24 cellular contexts compared by ENCODE assay signal in the genomic region with DNA sequence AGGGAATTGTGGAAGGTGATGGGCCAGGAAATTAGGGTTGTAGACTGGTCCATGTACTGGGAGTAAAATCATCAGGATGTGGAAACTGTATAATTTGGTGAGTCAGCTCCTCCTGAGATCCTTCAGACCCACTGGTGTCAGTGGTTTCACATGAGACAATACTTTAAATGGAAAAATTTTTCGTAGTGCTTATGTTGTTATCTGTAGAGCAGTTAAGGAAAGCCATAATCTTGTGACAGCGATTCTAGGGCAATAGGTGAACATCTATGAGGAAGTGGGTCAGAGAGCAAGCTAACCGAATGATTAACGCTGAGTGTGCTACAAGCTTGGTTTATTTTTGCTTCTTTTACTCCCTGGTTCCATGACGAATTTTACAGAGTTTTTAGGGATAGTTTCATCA.
DNase-seq lines count a peak whose midpoint lies in the region; FAIRE-seq and TF ChIP-seq lines count a peak whose summit lies in the region.
"Had no signal": no experiment of that assay in that cellular context is flagged by ENCODE, and none has a peak within 500 bp of the region (broad histone marks: within the 10 kb centered on the region; RNA-seq: fewer than 3 reads in every experiment).

No MANE protein-coding gene starts in this region.

- H3K27me3 ChIP-seq in colonic mucosa (no peaks in the 10 kb centered on the region), transverse colon (no peaks in the 10 kb centered on the region)
- H3K27me3 ChIP-seq: BLaER1 had no signal

- TF ChIP-seq EP300 in transverse colon (IDR thresholded peaks at IDR 0.05; ENCODE audit: low read depth), result no peak

- no peaks in the 10 kb centered on the region for H3K4me1 ChIP-seq in colonic mucosa
- peaks cover 0 to 15% (median 6%) of the 10 kb centered on the region in 4 donors for H3K4me1 ChIP-seq in transverse colon
- H3K4me1 ChIP-seq: BLaER1 had no signal

- H3K9me3 Mint-ChIP-seq in T-helper 2 cell treated with Interferon-gamma antibody and Interleukin-4, amounts not matched to agents 5 μg/mL and 100 μg/mL, for 36 hours, result peaks cover 26% of the 10 kb centered on the region

- H3K27ac Mint-ChIP-seq in T-helper 2 cell treated with Interferon-gamma antibody and Interleukin-4, amounts not matched to agents 5 μg/mL and 100 μg/mL, for 36 hours, result no peak overlapping the region
- H3K27ac Mint-ChIP-seq: CD4-positive, alpha-beta T cell; H9; HFFc6 had no signal

- no peak overlapping the region for H3K9ac ChIP-seq in colonic mucosa (ENCODE audit: low read depth in 2 of 2, low read length in 2 of 2)
- H3K9ac ChIP-seq: BLaER1, GM23248 had no signal

- H3K4me3 Mint-ChIP-seq in T-helper 2 cell treated with Interferon-gamma antibody and Interleukin-4, amounts not matched to agents 5 μg/mL and 100 μg/mL, for 36 hours, result no peak overlapping the region
- H3K4me3 Mint-ChIP-seq: CD4-positive, alpha-beta T cell; H9; HFFc6 had no signal

- H3K9me3 ChIP-seq in colonic mucosa (no peaks in the 10 kb centered on the region), transverse colon (no peaks in the 10 kb centered on the region)
- H3K9me3 ChIP-seq: BLaER1 had no signal

- H3K27ac ChIP-seq in colonic mucosa, result no peak overlapping the region
- peak overlapping the region; percentile 23 to 60 (median 56) for H3K27ac ChIP-seq in transverse colon
- H3K27ac ChIP-seq: BLaER1, GM23248, RWPE1, SK-N-MC had no signal

- H3K27me3 Mint-ChIP-seq in T-helper 2 cell treated with Interferon-gamma antibody and Interleukin-4, amounts not matched to agents 5 μg/mL and 100 μg/mL, for 36 hours (ENCODE audit: low read depth), result no peaks in the 10 kb centered on the region
- H3K27me3 Mint-ChIP-seq: CD4-positive, alpha-beta T cell had no signal

- no peaks in the 10 kb centered on the region for H3K36me3 Mint-ChIP-seq in T-helper 2 cell treated with Interferon-gamma antibody and Interleukin-4, amounts not matched to agents 5 μg/mL and 100 μg/mL, for 36 hours (ENCODE audit: low read depth)

- no peak for TF ChIP-seq CTCF in colonic mucosa (IDR thresholded peaks at IDR 0.05)
- no peak for TF ChIP-seq CTCF in transverse colon (IDR thresholded peaks at IDR 0.05)

- in situ Hi-C loops in transverse colon (cut with MboI; ENCODE audit: low pct_ligation_motif_present in 1 of 4, low pct_unique_long_range_greater_than_20kb in 1 of 4, low sequenced_read_pairs in 3 of 4), result no loop called here
- in situ Hi-C loops in ACHN (cut with HindIII; ENCODE audit: low pct_ligation_motif_present, low pct_unique_long_range_greater_than_20kb, low sequenced_read_pairs), result no loop called here

- TF ChIP-seq POLR2A in transverse colon (IDR thresholded peaks at IDR 0.05), result no peak

- H3K36me3 ChIP-seq in colonic mucosa, result no peaks in the 10 kb centered on the region
- no peaks in the 10 kb centered on the region for H3K36me3 ChIP-seq in transverse colon
- H3K36me3 ChIP-seq: BLaER1 had no signal

- DNase-seq in HPDE6-E6E7 (ENCODE audit: extremely low spot score) (peak; percentile 2), RCC 7860 (ENCODE audit: low spot score) (peak; percentile 62), colonic mucosa (peak; percentile 42), transverse colon (peak; percentile 25), Ammon's horn (ENCODE audit: low spot score) (no peak), ACHN (no peak)
- DNase-seq in T-helper 2 cell treated with Interferon-gamma antibody and Interleukin-4, amounts not matched to agents 5 μg/mL and 100 μg/mL, for 36 hours (ENCODE audit: low spot score), result no peak
- DNase-seq: CD4-positive, alpha-beta T cell; COR-L47; DND-41; GM23248; H9; HFFc6; KBM-7; NCI-H1092 treated with DMSO at 0.1 percent for 48 hours; NCI-H1436 treated with DMSO at 0.1 percent for 48 hours; NCI-H1930; NCI-H526; SHP77 treated with DMSO at 0.1 percent for 48 hours; SW 1271 had no signal

- intact Hi-C loops in colonic mucosa (cut with DNase I) (no loop called here), transverse colon (cut with DNase I; ENCODE audit: low total_unique reads) (no loop called here)

- H3K4me3 ChIP-seq in colonic mucosa, result no peak overlapping the region
- no peak overlapping the region for H3K4me3 ChIP-seq in transverse colon
- H3K4me3 ChIP-seq: BLaER1, GM23248, SK-N-MC had no signal

- peak; percentile 55 for FAIRE-seq in RCC 7860 (lab: Jason Lieb, UNC)
- FAIRE-seq: GM12891 had no signal

- WGBS in transverse colon (ENCODE audit: low coverage in 1 of 2), 2 donors, result 30 to 41% methylated on average over 2 to 5 of the region's 5 CpGs

- H3K4me1 Mint-ChIP-seq in T-helper 2 cell treated with Interferon-gamma antibody and Interleukin-4, amounts not matched to agents 5 μg/mL and 100 μg/mL, for 36 hours (ENCODE audit: low read depth), result no peaks in the 10 kb centered on the region

Comparison
In these comparisons a context has a peak if more than half of its experiments do, and no peak if none do; other contexts are left out.
1. DNase-seq: peak in HPDE6-E6E7 (single experiment), RCC 7860 (single experiment), colonic mucosa (single experiment) and transverse colon (single experiment); none in T-helper 2 cell treated with Interferon-gamma antibody and Interleukin-4, amounts not matched to agents 5 μg/mL and 100 μg/mL, for 36 hours (single experiment), Ammon's horn (single experiment) and ACHN (single experiment).